ENCODE assay signal across 26 cellular contexts in the genomic region with DNA sequence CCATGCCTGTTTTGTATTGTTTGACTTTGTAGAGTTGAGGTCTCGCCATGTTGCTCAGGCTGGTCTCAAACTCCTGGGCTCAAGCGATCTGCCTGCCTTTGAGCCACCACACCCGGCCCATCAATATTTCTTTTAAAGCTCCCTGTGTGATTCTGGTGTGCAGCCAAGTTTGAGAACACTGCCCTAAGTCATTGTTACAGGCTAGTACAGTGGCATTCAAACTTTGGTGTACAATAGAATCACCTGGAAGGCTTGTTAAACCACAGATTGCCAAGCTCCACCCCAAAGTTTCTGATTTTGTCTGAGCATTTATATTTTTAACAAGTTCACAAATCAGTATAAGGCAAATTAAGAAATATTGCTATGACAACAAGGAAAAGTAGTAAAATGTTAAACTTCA.
DNase-seq lines count a peak whose midpoint lies in the region; ATAC-seq and TF ChIP-seq lines count a peak whose summit lies in the region.
"Had no signal": no experiment of that assay in that cellular context is flagged by ENCODE, and none has a peak within 500 bp of the region (broad histone marks: within the 10 kb centered on the region; RNA-seq: fewer than 3 reads in every experiment).

No MANE protein-coding gene starts in this region.

- H3K36me3 ChIP-seq in HUES64 (ENCODE audit: insufficient read depth, low read length) (peaks cover 4% of the 10 kb centered on the region), subcutaneous abdominal adipose tissue (ENCODE audit: control insufficient read depth in 5 of 5, insufficient read depth in 5 of 5, low read length in 5 of 5) (peaks cover 0 to 2% (median 0%) of the 10 kb centered on the region in 5 donors), body of pancreas (replicated peaks in 1 of 2; ENCODE audit: insufficient read depth in 1 of 2, low read depth in 2 of 2) (no peaks in the 10 kb centered on the region), lower lobe of right lung (no peaks in the 10 kb centered on the region)
- H3K36me3 ChIP-seq: cardiac muscle cell, MG63, Peyer's patch, SJCRH30, uterus had no signal

- intact Hi-C loops in MCF 10A (cut with micrococcal nuclease) (loop anchor here (2.0 to 5.0 kb wide), 2 partner anchors 84 to 102 kb away; a partner anchor contains a TSS), left colon (cut with DNase I, micrococcal nuclease) (no loop called here), dorsolateral prefrontal cortex (cut with DNase I) (no loop called here), body of pancreas (cut with DNase I) (no loop called here), lower lobe of right lung (cut with DNase I) (no loop called here)

- POLR2A ChIA-PET in MCF 10A (lab: Yijun Ruan, JAX) = interaction anchor here (0.6 to 5.1 kb wide), 7 partner anchors 9 to 438 kb away, joined by 3 to 38 read pairs (median 3); no protein-coding TSS in a partner anchor

- TF ChIP-seq CTCF in MCF 10A (IDR thresholded peaks at IDR 0.05; ENCODE audit: unreplicated experiment) (no peak), dorsolateral prefrontal cortex (IDR thresholded peaks at IDR 0.05 in 54 of 56, conservative IDR thresholded peaks at IDR 0.05 in 2 of 56; ENCODE audit: low read depth in 1 of 56, partially characterized antibody in 56 of 56) (no peak), body of pancreas (IDR thresholded peaks at IDR 0.05) (no peak), lower lobe of right lung (IDR thresholded peaks at IDR 0.05) (no peak)

- H3K36me3 Mint-ChIP-seq in MCF 10A (ENCODE audit: insufficient read depth, unreplicated experiment) = peaks cover 13% of the 10 kb centered on the region
- H3K36me3 Mint-ChIP-seq: naive thymus-derived CD4-positive, alpha-beta T cell had no signal

- H3K27me3 ChIP-seq in HUES64 (ENCODE audit: insufficient read depth, low read length) = no peaks in the 10 kb centered on the region
- no peaks in the 10 kb centered on the region for H3K27me3 ChIP-seq in subcutaneous abdominal adipose tissue (ENCODE audit: control insufficient read depth in 5 of 5, insufficient read depth in 4 of 5, low read length in 5 of 5)
- no peaks in the 10 kb centered on the region for H3K27me3 ChIP-seq in dorsolateral prefrontal cortex
- no peaks in the 10 kb centered on the region for H3K27me3 ChIP-seq in body of pancreas
- H3K27me3 ChIP-seq in lower lobe of right lung (ENCODE audit: low read depth) = no peaks in the 10 kb centered on the region
- H3K27me3 ChIP-seq: cardiac muscle cell, MG63, Peyer's patch, SJCRH30, spleen, uterus had no signal

- TF ChIP-seq POLR2A in body of pancreas (IDR thresholded peaks at IDR 0.05) = no peak

- peaks cover 17% of the 10 kb centered on the region for H3K4me1 Mint-ChIP-seq in MCF 10A (ENCODE audit: insufficient read depth, unreplicated experiment)
- H3K4me1 Mint-ChIP-seq: stimulated activated memory B cell treated with anti-CD40 and anti-IgM and Interleukin-4, amounts not matched to agents 10 μg/mL and 1 μg/mL and 100 μg/mL, for 72 hours had no signal

- peak overlapping the region; percentile 19; the same call in 1 of the 2 replicates for H3K27ac ChIP-seq in HUES64 (ENCODE audit: low read depth, low read length)
- H3K27ac ChIP-seq in subcutaneous abdominal adipose tissue (ENCODE audit: low read depth, low read length) = peak overlapping the region; percentile 61
- H3K27ac ChIP-seq in dorsolateral prefrontal cortex = no peak overlapping the region
- no peak overlapping the region for H3K27ac ChIP-seq in body of pancreas
- H3K27ac ChIP-seq in lower lobe of right lung = no peak overlapping the region
- H3K27ac ChIP-seq: cardiac muscle cell, Peyer's patch, SJCRH30, spleen, uterus had no signal

- peak overlapping the region; percentile 50 for H3K27ac Mint-ChIP-seq in MCF 10A (ENCODE audit: low read depth, unreplicated experiment)
- H3K27ac Mint-ChIP-seq: CD14-positive monocyte; dendritic cell treated with granulocyte-macrophage colony-stimulating factor and Interleukin-4, amounts not matched to agents 40 ng/mL and 50 ng/mL, for 4 days; stimulated activated memory B cell treated with anti-CD40 and anti-IgM and Interleukin-4, amounts not matched to agents 10 μg/mL and 1 μg/mL and 100 μg/mL, for 72 hours; T-helper 17 cell had no signal

- no peaks in the 10 kb centered on the region for H3K27me3 Mint-ChIP-seq in MCF 10A (ENCODE audit: insufficient read depth, unreplicated experiment)
- H3K27me3 Mint-ChIP-seq: dendritic cell treated with granulocyte-macrophage colony-stimulating factor and Interleukin-4, amounts not matched to agents 40 ng/mL and 50 ng/mL, for 4 days; naive thymus-derived CD4-positive, alpha-beta T cell; stimulated activated memory B cell treated with anti-CD40 and anti-IgM and Interleukin-4, amounts not matched to agents 10 μg/mL and 1 μg/mL and 100 μg/mL, for 72 hours; T-helper 17 cell had no signal

- H3K9ac ChIP-seq in HUES64 (ENCODE audit: low read depth, low read length) (no peak overlapping the region; the same call in 1 of the 2 replicates), subcutaneous abdominal adipose tissue (ENCODE audit: low read length in 5 of 5) (no peak overlapping the region)

- WGBS in HUES64 = 94% methylated on average over 3 of the region's 3 CpGs
- 63 to 73% methylated on average over 3 of the region's 3 CpGs for WGBS in body of pancreas, 2 donors

- H3K4me1 ChIP-seq in HUES64 (ENCODE audit: insufficient read depth, low read length) = peaks cover 26% of the 10 kb centered on the region
- H3K4me1 ChIP-seq in subcutaneous abdominal adipose tissue (ENCODE audit: control insufficient read depth in 5 of 5, insufficient read depth in 5 of 5, low read length in 5 of 5) = peaks cover 0 to 11% (median 10%) of the 10 kb centered on the region in 5 donors
- H3K4me1 ChIP-seq in body of pancreas = no peaks in the 10 kb centered on the region
- no peaks in the 10 kb centered on the region for H3K4me1 ChIP-seq in lower lobe of right lung
- H3K4me1 ChIP-seq: Peyer's patch, SJCRH30, spleen, uterus had no signal

- DNase-seq in MCF 10A (ENCODE audit: unreplicated experiment) (peak; percentile 23), left colon (peak; percentile 31 to 42), dorsolateral prefrontal cortex (no peak), body of pancreas (no peak), lower lobe of right lung (no peak)
- DNase-seq: activated CD4-positive, alpha-beta T cell treated with anti-CD3 and anti-CD28 coated beads for 48 hours; activated naive CD4-positive, alpha-beta T cell treated with Interleukin-2 at 50 U/mL for 16 hours; activated T-cell treated with anti-CD3 and anti-CD28 coated beads, Interleukin-2, amount 50 U/mL, for 4 hours; amygdala; head of caudate nucleus; MG63; naive thymus-derived CD4-positive, alpha-beta T cell; NCI-H1436 treated with DMSO at 0.1 percent for 48 hours; NCI-H510A treated with DMSO at 0.1 percent for 48 hours; Peyer's patch; SJCRH30; spleen; stimulated activated CD4-positive, alpha-beta T cell treated with anti-CD3 and anti-CD28 coated beads, Interleukin-4, amount 100 ng/mL, for 1 hour; T-helper 17 cell; uterus had no signal

- CTCF ChIA-PET in MCF 10A (lab: Yijun Ruan, JAX) = interaction anchor here (0.8 to 4.0 kb wide), 9 partner anchors 79 to 472 kb away, joined by 3 to 58 read pairs (median 9); no protein-coding TSS in a partner anchor

- no peaks in the 10 kb centered on the region for H3K9me3 Mint-ChIP-seq in MCF 10A (ENCODE audit: unreplicated experiment)
- H3K9me3 Mint-ChIP-seq: activated T-cell treated with anti-CD3 and anti-CD28 coated beads, Interleukin-2, amount 50 U/mL, for 4 hours; CD14-positive monocyte; dendritic cell treated with granulocyte-macrophage colony-stimulating factor and Interleukin-4, amounts not matched to agents 40 ng/mL and 50 ng/mL, for 4 days; naive thymus-derived CD4-positive, alpha-beta T cell; stimulated activated memory B cell treated with anti-CD40 and anti-IgM and Interleukin-4, amounts not matched to agents 10 μg/mL and 1 μg/mL and 100 μg/mL, for 72 hours had no signal

- ATAC-seq in left colon (peak; percentile 97), body of pancreas (no peak), lower lobe of right lung (no peak)
- ATAC-seq: activated T-cell treated with anti-CD3 and anti-CD28 coated beads, Interleukin-2, amount 50 U/mL, for 4 hours; naive thymus-derived CD4-positive, alpha-beta T cell; stimulated activated memory B cell treated with anti-CD40 and anti-IgM and Interleukin-4, amounts not matched to agents 10 μg/mL and 1 μg/mL and 100 μg/mL, for 72 hours; T-helper 17 cell had no signal

- H3K9me3 ChIP-seq in HUES64 (ENCODE audit: insufficient read depth, low read depth, low read length) = no peaks in the 10 kb centered on the region
- no peaks in the 10 kb centered on the region for H3K9me3 ChIP-seq in subcutaneous abdominal adipose tissue (ENCODE audit: control insufficient read depth in 5 of 5, low read length in 5 of 5)
- no peaks in the 10 kb centered on the region for H3K9me3 ChIP-seq in body of pancreas
- H3K9me3 ChIP-seq in lower lobe of right lung = no peaks in the 10 kb centered on the region
- H3K9me3 ChIP-seq: MG63, Peyer's patch, SJCRH30, spleen, uterus had no signal

- H3K4me3 ChIP-seq in HUES64 (ENCODE audit: low read length) (no peak overlapping the region), subcutaneous abdominal adipose tissue (ENCODE audit: low read depth in 1 of 5, low read length in 5 of 5) (no peak overlapping the region), dorsolateral prefrontal cortex (no peak overlapping the region), body of pancreas (no peak overlapping the region), lower lobe of right lung (no peak overlapping the region)
- H3K4me3 ChIP-seq: cardiac muscle cell, MG63, Peyer's patch, SJCRH30, spleen, uterus had no signal

- no TSS peak for BruUV-seq in MCF 10A (replicated peaks; lab: Mats Ljungman, UMichigan)

- H3K4me3 Mint-ChIP-seq in MCF 10A (ENCODE audit: unreplicated experiment) = no peak overlapping the region
- H3K4me3 Mint-ChIP-seq: activated T-cell treated with anti-CD3 and anti-CD28 coated beads, Interleukin-2, amount 50 U/mL, for 4 hours; CD14-positive monocyte; dendritic cell treated with granulocyte-macrophage colony-stimulating factor and Interleukin-4, amounts not matched to agents 40 ng/mL and 50 ng/mL, for 4 days; naive thymus-derived CD4-positive, alpha-beta T cell; stimulated activated memory B cell treated with anti-CD40 and anti-IgM and Interleukin-4, amounts not matched to agents 10 μg/mL and 1 μg/mL and 100 μg/mL, for 72 hours; T-helper 17 cell had no signal

Comparison
In these comparisons a context has a peak if more than half of its experiments do, and no peak if none do; other contexts are left out.
1. H3K27ac ChIP-seq: peak in HUES64 (single experiment) and subcutaneous abdominal adipose tissue (single experiment); none in dorsolateral prefrontal cortex (0 of 59), body of pancreas (0 of 4) and lower lobe of right lung (single experiment).
2. DNase-seq: peak in MCF 10A (single experiment) and left colon (2 of 2); none in dorsolateral prefrontal cortex (0 of 10), body of pancreas (0 of 4) and lower lobe of right lung (single experiment).